ENCODE assay signal across 8 cellular contexts in genomic region chr2:187541086-187542085, GRCh38. TPM values are rescaled to one million over a fixed set of nuclear protein-coding genes. Genes with fewer than 3 reads are reported as not detected.
A peak's percentile ranks its signal among the peaks of the same experiment; 100 is the strongest.
DNase-seq lines count a peak whose midpoint lies in the region; ATAC-seq and TF ChIP-seq lines count a peak whose summit lies in the region.

No MANE protein-coding gene starts in this region.

- H3K9me3 ChIP-seq in skeletal muscle satellite cell (replicated peaks; ENCODE audit: low read length) = no peaks in the 10 kb centered on the region
- H3K9me3 ChIP-seq in CD8-positive, alpha-beta T cell (ENCODE audit: low read length) = no peaks in the 10 kb centered on the region

- H3K9me3 Mint-ChIP-seq in activated naive CD4-positive, alpha-beta T cell treated with anti-CD3 and anti-CD28 coated beads, Interleukin-2, amount 10 ng/mL, durations not matched to agents 7 days and 5 days = no peaks in the 10 kb centered on the region
- peaks cover 2% of the 10 kb centered on the region for H3K9me3 Mint-ChIP-seq in CD8-positive, alpha-beta T cell

- H3K4me3 Mint-ChIP-seq in activated naive CD4-positive, alpha-beta T cell treated with anti-CD3 and anti-CD28 coated beads, Interleukin-2, amount 10 ng/mL, durations not matched to agents 7 days and 5 days = no peak overlapping the region
- H3K4me3 Mint-ChIP-seq in CD8-positive, alpha-beta T cell = no peak overlapping the region

- intact Hi-C loops in left ventricle myocardium superior (cut with micrococcal nuclease) = no loop called here
- intact Hi-C loops in CD8-positive, alpha-beta T cell (cut with DNase I, micrococcal nuclease) = no loop called here

- peak; percentile 93 for ATAC-seq in left ventricle myocardium superior
- no peak for ATAC-seq in CD8-positive, alpha-beta T cell

- H3K4me3 ChIP-seq in skeletal muscle satellite cell (ENCODE audit: low read length) = peak overlapping the region; percentile 40
- no peak overlapping the region for H3K4me3 ChIP-seq in CD8-positive, alpha-beta T cell (ENCODE audit: low read depth, low read length)

- peak overlapping the region; percentile 90 for H3K9ac ChIP-seq in skeletal muscle satellite cell (ENCODE audit: low read depth, low read length)

- POLR2A ChIA-PET in GM10248 (lab: Yijun Ruan, JAX) = no interaction called here
- POLR2A ChIA-PET in CD8-positive, alpha-beta T cell (lab: Charles Lee) = no interaction called here

- no peaks in the 10 kb centered on the region for H3K27me3 Mint-ChIP-seq in activated naive CD4-positive, alpha-beta T cell treated with anti-CD3 and anti-CD28 coated beads, Interleukin-2, amount 10 ng/mL, durations not matched to agents 7 days and 5 days
- H3K27me3 Mint-ChIP-seq in CD8-positive, alpha-beta T cell (ENCODE audit: low read depth) = no peaks in the 10 kb centered on the region

- CTCF ChIA-PET in activated naive CD4-positive, alpha-beta T cell treated with anti-CD3 and anti-CD28 coated beads, Interleukin-2, amount 10 ng/mL, durations not matched to agents 7 days and 5 days (lab: Charles Lee) = no interaction called here
- CTCF ChIA-PET in GM10248 (lab: Yijun Ruan, JAX) = interaction anchor here (1.5 to 1.7 kb wide), 2 partner anchors 40 to 42 kb away, joined by 3 to 4 read pairs; no protein-coding TSS in a partner anchor
- CTCF ChIA-PET in CD8-positive, alpha-beta T cell (lab: Charles Lee) = no interaction called here

- H3K4me1 Mint-ChIP-seq in activated naive CD4-positive, alpha-beta T cell treated with anti-CD3 and anti-CD28 coated beads, Interleukin-2, amount 10 ng/mL, durations not matched to agents 7 days and 5 days = no peaks in the 10 kb centered on the region
- H3K4me1 Mint-ChIP-seq in CD8-positive, alpha-beta T cell (ENCODE audit: low read depth) = no peaks in the 10 kb centered on the region

- no peak overlapping the region for H3K27ac ChIP-seq in CD8-positive, alpha-beta T cell (ENCODE audit: low read depth, low read length)

- H3K27me3 ChIP-seq in skeletal muscle satellite cell (ENCODE audit: control insufficient read depth, insufficient read depth, low read length) = no peaks in the 10 kb centered on the region
- no peaks in the 10 kb centered on the region for H3K27me3 ChIP-seq in CD8-positive, alpha-beta T cell (ENCODE audit: insufficient read depth, low read length)

- no peak overlapping the region for H3K27ac Mint-ChIP-seq in activated naive CD4-positive, alpha-beta T cell treated with anti-CD3 and anti-CD28 coated beads, Interleukin-2, amount 10 ng/mL, durations not matched to agents 7 days and 5 days
- H3K27ac Mint-ChIP-seq in CD8-positive, alpha-beta T cell = no peak overlapping the region

- no peaks in the 10 kb centered on the region for H3K36me3 Mint-ChIP-seq in activated naive CD4-positive, alpha-beta T cell treated with anti-CD3 and anti-CD28 coated beads, Interleukin-2, amount 10 ng/mL, durations not matched to agents 7 days and 5 days
- H3K36me3 Mint-ChIP-seq in CD8-positive, alpha-beta T cell = no peaks in the 10 kb centered on the region

- DNase-seq in GM03348 (ENCODE audit: low spot score) = peak; percentile 71
- peak; percentile 91 for DNase-seq in amniotic epithelial cell (ENCODE audit: low read depth)
- no peak for DNase-seq in left ventricle myocardium superior
- no peak for DNase-seq in GDM1 (lab: John Stamatoyannopoulos, UW)
- DNase-seq in activated naive CD4-positive, alpha-beta T cell treated with anti-CD3 and anti-CD28 coated beads, Interleukin-2, amount 10 ng/mL, durations not matched to agents 7 days and 5 days = no peak
- DNase-seq in GM10248 (ENCODE audit: extremely low spot score) = no peak
- no peak for DNase-seq in CD8-positive, alpha-beta T cell

- no peak for TF ChIP-seq CTCF in GM10248 (IDR thresholded peaks at IDR 0.05; ENCODE audit: control extremely low read depth, extremely low read depth, low read depth, missing control alignments)
- no peak for TF ChIP-seq CTCF in CD8-positive, alpha-beta T cell (IDR thresholded peaks at IDR 0.05)

- peak overlapping the region; percentile 72 for H3K4me2 ChIP-seq in skeletal muscle satellite cell (ENCODE audit: low read length)

- H3K4me1 ChIP-seq in skeletal muscle satellite cell (ENCODE audit: control insufficient read depth, insufficient read depth, low read length) = peaks cover 70% of the 10 kb centered on the region
- H3K4me1 ChIP-seq in CD8-positive, alpha-beta T cell (ENCODE audit: insufficient read depth, low read length) = no peaks in the 10 kb centered on the region

- peaks cover 43% of the 10 kb centered on the region for H3K36me3 ChIP-seq in skeletal muscle satellite cell (ENCODE audit: insufficient read depth, low read length)
- no peaks in the 10 kb centered on the region for H3K36me3 ChIP-seq in CD8-positive, alpha-beta T cell (ENCODE audit: insufficient read depth, low read length)

RNA-seq across cellular contexts. Expression of gene TFPI, which starts 12.8 kb away (rescaled TPM):
- total RNA-seq in left ventricle myocardium superior = 24.2 TPM
- total RNA-seq in skeletal muscle satellite cell (2012; rRNA removed) = 304 and 327 TPM in 2 replicates
- not detected for total RNA-seq in CD8-positive, alpha-beta T cell

Comparison
In these comparisons a context has a peak if more than half of its experiments do, and no peak if none do; other contexts are left out.
1. DNase-seq: peak in GM03348 (single experiment) and amniotic epithelial cell (single experiment); none in left ventricle myocardium superior (single experiment), GDM1 (single experiment), activated naive CD4-positive, alpha-beta T cell treated with anti-CD3 and anti-CD28 coated beads, Interleukin-2, amount 10 ng/mL, durations not matched to agents 7 days and 5 days (single experiment), GM10248 (single experiment) and CD8-positive, alpha-beta T cell (0 of 7).
2. RNA of gene TFPI, which starts 12.8 kb away (total RNA-seq): 24.2 TPM in left ventricle myocardium superior (single experiment); not detected in CD8-positive, alpha-beta T cell; every median in the first group is over 10 times any median in the second.